ENCODE assay signal across 1 cellular context in genomic region chr9:21770877-21771560, GRCh38.
TF ChIP-seq lines count a peak whose summit lies in the region.

No MANE protein-coding gene starts in this region.

TF ChIP-seq in IMR-90, 13 proteins besides CTCF, POLR2A, EP300 and RAD21:
- TF ChIP-seq CEBPB (IDR thresholded peaks at IDR 0.05; ENCODE audit: low read depth, low read length) (no peak; the same call in 1 of the 2 replicates), RCOR1 (IDR thresholded peaks at IDR 0.05; ENCODE audit: insufficient replicate concordance, low read length) (no peak), BHLHE40 (IDR thresholded peaks at IDR 0.05; ENCODE audit: low read depth, low read length) (no peak), RFX5 (IDR thresholded peaks at IDR 0.05; ENCODE audit: low read depth, low read length) (no peak), SMC3 (IDR thresholded peaks at IDR 0.05; ENCODE audit: low read depth, low read length) (no peak), MAZ (IDR thresholded peaks at IDR 0.05; ENCODE audit: borderline replicate concordance, low read depth, low read length) (no peak), NFE2L2 (IDR thresholded peaks at IDR 0.05; ENCODE audit: low read depth, low read length) (0 out of 2 replicates have a peak, but pooled peaks have one; percentile 5), USF2 (IDR thresholded peaks at IDR 0.05; ENCODE audit: low read depth, low read length) (no peak), FOS (IDR thresholded peaks at IDR 0.05; ENCODE audit: low read depth, low read length) (peak; percentile 59; the same call in 1 of the 2 replicates), CHD1 (IDR thresholded peaks at IDR 0.05; ENCODE audit: low read depth, low read length) (no peak), MXI1 (IDR thresholded peaks at IDR 0.05; ENCODE audit: borderline replicate concordance, low read depth, low read length) (no peak), MAFK (IDR thresholded peaks at IDR 0.05; ENCODE audit: low read depth, low read length) (no peak)
- TF ChIP-seq, protein P1, sequence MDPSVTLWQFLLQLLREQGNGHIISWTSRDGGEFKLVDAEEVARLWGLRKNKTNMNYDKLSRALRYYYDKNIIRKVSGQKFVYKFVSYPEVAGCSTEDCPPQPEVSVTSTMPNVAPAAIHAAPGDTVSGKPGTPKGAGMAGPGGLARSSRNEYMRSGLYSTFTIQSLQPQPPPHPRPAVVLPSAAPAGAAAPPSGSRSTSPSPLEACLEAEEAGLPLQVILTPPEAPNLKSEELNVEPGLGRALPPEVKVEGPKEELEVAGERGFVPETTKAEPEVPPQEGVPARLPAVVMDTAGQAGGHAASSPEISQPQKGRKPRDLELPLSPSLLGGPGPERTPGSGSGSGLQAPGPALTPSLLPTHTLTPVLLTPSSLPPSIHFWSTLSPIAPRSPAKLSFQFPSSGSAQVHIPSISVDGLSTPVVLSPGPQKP (IDR thresholded peaks at IDR 0.05; ENCODE audit: borderline replicate concordance, low read depth, low read length) = no peak
